Comparison of ENCODE assay signal across 9 cellular contexts in genomic region chr1:183636334-183636682, GRCh38. TPM values are rescaled to one million over a fixed set of nuclear protein-coding genes. Genes with fewer than 3 reads are reported as not detected.
DNase-seq lines count a peak whose midpoint lies in the region; ATAC-seq and TF ChIP-seq lines count a peak whose summit lies in the region.
"Had no signal": no experiment of that assay in that cellular context is flagged by ENCODE, and none has a peak within 500 bp of the region (broad histone marks: within the 10 kb centered on the region; RNA-seq: fewer than 3 reads in every experiment).

No MANE protein-coding gene starts in this region.

- CTCF ChIA-PET in AG04449 (lab: Yijun Ruan, JAX) = interaction anchor here (2.1 to 2.2 kb wide), 2 partner anchors 19 to 279 kb away, joined by 11 to 15 read pairs; no protein-coding TSS in a partner anchor
- CTCF ChIA-PET in mammary epithelial cell (lab: Charles Lee; ENCODE audit: low non-redundant PET) = no interaction called here

- intact Hi-C loops in mammary epithelial cell (cut with micrococcal nuclease) = loop anchor here (10.0 kb wide), 2 partner anchors 48 to 612 kb away; partner anchors contain the start of gene LAMC1

- peak overlapping the region; percentile 84 for H3K4me2 ChIP-seq in mammary epithelial cell (ENCODE audit: insufficient read depth, low read depth, low read length)

- H3K9me3 ChIP-seq in mammary epithelial cell (replicated peaks; ENCODE audit: insufficient read depth, low read length) = no peaks in the 10 kb centered on the region
- no peaks in the 10 kb centered on the region for H3K9me3 ChIP-seq in muscle layer of colon (ENCODE audit: low read length)

- no peaks in the 10 kb centered on the region for H4K20me1 ChIP-seq in mammary epithelial cell (ENCODE audit: insufficient read depth, low read length)

- H3K4me3 ChIP-seq in AG04449 (ENCODE audit: low read depth, low read length) = peak overlapping the region; percentile 85
- peak overlapping the region; percentile 68 to 90 (median 85) for H3K4me3 ChIP-seq in mammary epithelial cell (replicated peaks in 1 of 3; ENCODE audit: insufficient read depth in 1 of 3, low read depth in 2 of 3, low read length in 3 of 3)
- peak overlapping the region; percentile 85 to 94 for H3K4me3 ChIP-seq in muscle layer of colon (ENCODE audit: low read depth in 1 of 2, low read length in 2 of 2)

- H3K9ac ChIP-seq in mammary epithelial cell (ENCODE audit: insufficient read depth, low read length) (no peak overlapping the region), muscle layer of colon (ENCODE audit: low read length) (peak overlapping the region; percentile 53)

- H3K79me2 ChIP-seq in mammary epithelial cell (ENCODE audit: insufficient read depth, low read length) = peaks cover 41% of the 10 kb centered on the region

- H3K27me3 ChIP-seq in mammary epithelial cell (ENCODE audit: insufficient read depth, low read length) = no peaks in the 10 kb centered on the region
- H3K27me3 ChIP-seq in muscle layer of colon (ENCODE audit: control insufficient read depth in 1 of 2, insufficient read depth in 2 of 2, low read length in 2 of 2) = no peaks in the 10 kb centered on the region

- H3K27ac ChIP-seq in mammary epithelial cell (ENCODE audit: insufficient read depth, low read depth, low read length) = peak overlapping the region; percentile 9
- no peak overlapping the region for H3K27ac ChIP-seq in muscle layer of colon (ENCODE audit: low read depth, low read length)

- peak overlapping the region; percentile 99 for H2AFZ ChIP-seq in mammary epithelial cell (ENCODE audit: low read depth, low read length)

- ATAC-seq in HG02870 (IDR thresholded peaks at IDR 0.05; ENCODE audit: unreplicated experiment) = peak; percentile 2
- ATAC-seq in GM19351 (IDR thresholded peaks at IDR 0.05; ENCODE audit: unreplicated experiment) = no peak
- no peak for ATAC-seq in HG02840 (IDR thresholded peaks at IDR 0.05; ENCODE audit: low FRiP score, unreplicated experiment)

- peaks cover 20% of the 10 kb centered on the region for H3K4me1 ChIP-seq in mammary epithelial cell (ENCODE audit: insufficient read depth, low read length)
- H3K4me1 ChIP-seq in muscle layer of colon (ENCODE audit: insufficient read depth, low read length) = peaks cover 22% of the 10 kb centered on the region

- POLR2A ChIA-PET in AG04449 (lab: Yijun Ruan, JAX) = no interaction called here

- 10% methylated on average over 10 of the region's 15 CpGs for WGBS in mammary epithelial cell (ENCODE audit: low coverage, missing lambda C conversion rate)

- DNase-seq in AG04449 (ENCODE audit: low read depth, low spot score) (no peak), mammary epithelial cell (no peak), occipital lobe (lab: John Stamatoyannopoulos, UW) (no peak), AG20443 (ENCODE audit: low spot score) (no peak)

- H3K36me3 ChIP-seq in mammary epithelial cell (ENCODE audit: insufficient read depth, low read length) = no peaks in the 10 kb centered on the region
- H3K36me3 ChIP-seq in muscle layer of colon (ENCODE audit: insufficient read depth, low read length) = peaks cover 7% of the 10 kb centered on the region

- dilution Hi-C loops in mammary epithelial cell (cut with HindIII; ENCODE audit: low sequenced_read_pairs) = no loop called here

- no peak for TF ChIP-seq CTCF in AG04449 (IDR thresholded peaks at IDR 0.05; ENCODE audit: insufficient read depth, low read length, missing control alignments)
- no peak for TF ChIP-seq CTCF in mammary epithelial cell (conservative IDR thresholded peaks at IDR 0.05 in 1 of 2, IDR thresholded peaks at IDR 0.05 in 1 of 2; ENCODE audit: extremely low read depth in 1 of 2, insufficient read depth in 1 of 2, low read depth in 1 of 2, low read length in 2 of 2)

- no TSS peak for BruUV-seq in mammary epithelial cell (replicated peaks; lab: Mats Ljungman, UMichigan)

- in situ Hi-C loops in mammary epithelial cell (cut with MboI; ENCODE audit: low sequenced_read_pairs in 2 of 2) = no loop called here

RNA-seq across cellular contexts. Expression of gene ARPC5, which starts 0.7 kb away (rescaled TPM):
- total RNA-seq in mammary epithelial cell (100 to 1,000 TPM; 162 to 186 TPM), occipital lobe (145 TPM)
- 125 TPM for polyA plus RNA-seq in mammary epithelial cell
- 125 TPM for polyA minus RNA-seq in mammary epithelial cell

RNA-seq across cellular contexts. Expression of gene APOBEC4, which starts 16.8 kb away (rescaled TPM):
- not detected for total RNA-seq in mammary epithelial cell
- not detected for polyA plus RNA-seq in mammary epithelial cell
- not detected for polyA minus RNA-seq in mammary epithelial cell
- total RNA-seq in occipital lobe = not detected
- total RNA-seq: activated CD8-positive, alpha-beta memory T cell treated with anti-CD3 and anti-CD28 coated beads for 36 hours had no signal

RNA-seq across cellular contexts. Expression of gene NCF2, which starts 46.0 kb away (rescaled TPM):
- 1 to 10 TPM in 1 of 2 donors, under 1 TPM in 1; under 0.01 to 8.5 TPM for total RNA-seq in mammary epithelial cell
- 3.4 TPM for polyA plus RNA-seq in mammary epithelial cell
- polyA minus RNA-seq in mammary epithelial cell = not detected
- total RNA-seq in occipital lobe = 4.8 TPM
